1 cellular context compared by ENCODE assay signal in genomic region chr10:29005988-29006387, GRCh38.
TF ChIP-seq lines count a peak whose summit lies in the region.

No MANE protein-coding gene starts in this region.

TF ChIP-seq in K562, 482 proteins besides CTCF, POLR2A, EP300 and RAD21 (continued from another document and continues in another):
- TF ChIP-seq ZMIZ1 (IDR thresholded peaks at IDR 0.05; ENCODE audit: low read depth in 2 of 2, low read length in 2 of 2) = peak in 1 of 2 experiments; percentile 85; a peak in 2 of 4 replicates
- no peak for TF ChIP-seq RFX5 (IDR thresholded peaks at IDR 0.05; ENCODE audit: low read depth, low read length)
- TF ChIP-seq AFF1 (IDR thresholded peaks at IDR 0.05; ENCODE audit: low read depth in 1 of 2, partially characterized antibody in 2 of 2) = peak in 1 of 2 experiments; percentile 44
- TF ChIP-seq SNRNP70 (optimal IDR thresholded peaks at IDR 0.05; ENCODE audit: low read depth, low read length) = no peak
- no peak for TF ChIP-seq NR4A1 (CRISPR knock-in tag; IDR thresholded peaks at IDR 0.05)
- TF ChIP-seq NR4A1 (tag; IDR thresholded peaks at IDR 0.05) = peak; percentile 83
- peak; percentile 61; the same call in 1 of the 2 replicates for TF ChIP-seq GATA2 (CRISPR knock-in tag; IDR thresholded peaks at IDR 0.05)
- peak; percentile 76 for TF ChIP-seq NFIC (IDR thresholded peaks at IDR 0.05)
- TF ChIP-seq DMBX1 (CRISPR knock-in tag; IDR thresholded peaks at IDR 0.05; ENCODE audit: borderline replicate concordance) = peak; percentile 56; the same call in 1 of the 2 replicates
- TF ChIP-seq ZBTB1 (CRISPR knock-in tag; IDR thresholded peaks at IDR 0.05; ENCODE audit: borderline replicate concordance, low read depth) = no peak
- no peak for TF ChIP-seq ZNF140 (CRISPR knock-in tag; IDR thresholded peaks at IDR 0.05)
- TF ChIP-seq PHB2 (IDR thresholded peaks at IDR 0.05; ENCODE audit: low read depth) = peak; percentile 71
- TF ChIP-seq RBM34 (IDR thresholded peaks at IDR 0.05; ENCODE audit: borderline replicate concordance, insufficient read depth, low read length) = no peak
- TF ChIP-seq CTBP1 (IDR thresholded peaks at IDR 0.05; ENCODE audit: borderline replicate concordance) = peak; percentile 75; the same call in 1 of the 2 replicates
- TF ChIP-seq ELF4 (CRISPR knock-in tag; IDR thresholded peaks at IDR 0.05) = peak; percentile 62; the same call in 1 of the 2 replicates
- no peak for TF ChIP-seq ZBTB7A (IDR thresholded peaks at IDR 0.05; ENCODE audit: borderline replicate concordance, control insufficient read depth, low read depth, low read length)
- peak; percentile 89 for TF ChIP-seq FOXM1 (IDR thresholded peaks at IDR 0.05; ENCODE audit: low read depth)
- no peak for TF ChIP-seq FOXM1 (CRISPR knock-in tag; IDR thresholded peaks at IDR 0.05; ENCODE audit: low read depth)
- 0 out of 2 replicates have a peak, but pooled peaks have one; percentile 17 for TF ChIP-seq L3MBTL2 (IDR thresholded peaks at IDR 0.05)
- 0 out of 2 replicates have a peak, but pooled peaks have one; percentile 13 for TF ChIP-seq SMAD3 (CRISPR knock-in tag; conservative IDR thresholded peaks at IDR 0.05)
- TF ChIP-seq CCNT2 (IDR thresholded peaks at IDR 0.05; ENCODE audit: borderline replicate concordance, extremely low read depth, insufficient read length, low read depth, low read length) = peak; percentile 79
- TF ChIP-seq SUPT5H (IDR thresholded peaks at IDR 0.05) = no peak
- TF ChIP-seq SMARCE1 (IDR thresholded peaks at IDR 0.05) = peak; percentile 83; the same call in 1 of the 2 replicates
- TF ChIP-seq SMARCC2 (IDR thresholded peaks at IDR 0.05; ENCODE audit: low read depth) = peak; percentile 45; the same call in 1 of the 2 replicates
- no peak for TF ChIP-seq ARID2 (IDR thresholded peaks at IDR 0.05)
- TF ChIP-seq ZNF121 (CRISPR knock-in tag; conservative IDR thresholded peaks at IDR 0.05) = no peak
- TF ChIP-seq KLF16 (IDR thresholded peaks at IDR 0.05) = peak; percentile 83
- TF ChIP-seq RBFOX2 (IDR thresholded peaks at IDR 0.05; ENCODE audit: low read depth, low read length) = no peak
- 0 out of 2 replicates have a peak, but pooled peaks have one; percentile 33 for TF ChIP-seq ZEB2 (IDR thresholded peaks at IDR 0.05)
- TF ChIP-seq JUND (IDR thresholded peaks at IDR 0.05; ENCODE audit: borderline replicate concordance, low read depth, low read length) = peak; percentile 42; the same call in 1 of the 2 replicates
- TF ChIP-seq JUND (tag; IDR thresholded peaks at IDR 0.05; ENCODE audit: borderline replicate concordance, low read depth, low read length) = no peak
- no peak for TF ChIP-seq HLTF (IDR thresholded peaks at IDR 0.05)
- 0 out of 2 replicates have a peak, but pooled peaks have one; percentile 26 for TF ChIP-seq ESRRA (IDR thresholded peaks at IDR 0.05; ENCODE audit: borderline replicate concordance, low read depth)
- no peak for TF ChIP-seq NCOA2 (IDR thresholded peaks at IDR 0.05; ENCODE audit: partially characterized antibody in 2 of 2)
- TF ChIP-seq ADNP (tag; IDR thresholded peaks at IDR 0.05) = peak; percentile 61
- no peak for TF ChIP-seq TFAP4 (CRISPR knock-in tag; IDR thresholded peaks at IDR 0.05; ENCODE audit: borderline replicate concordance)
- TF ChIP-seq DPF2 (IDR thresholded peaks at IDR 0.05) = peak; percentile 80
- peak; percentile 92 for TF ChIP-seq SMAD4 (CRISPR knock-in tag; conservative IDR thresholded peaks at IDR 0.05)
- peak in 1 of 2 experiments; percentile 67; a peak in 1 of 4 replicates for TF ChIP-seq FOXA3 (CRISPR knock-in tag; conservative IDR thresholded peaks at IDR 0.05 in 1 of 2, IDR thresholded peaks at IDR 0.05 in 1 of 2)
- TF ChIP-seq HDAC3 (IDR thresholded peaks at IDR 0.05; ENCODE audit: borderline replicate concordance, partially characterized antibody) = peak; percentile 59
- TF ChIP-seq CBFA2T3 (IDR thresholded peaks at IDR 0.05) = peak; percentile 94
- 0 out of 2 replicates have a peak, but pooled peaks have one; percentile 28 for TF ChIP-seq LCOR (CRISPR knock-in tag; IDR thresholded peaks at IDR 0.05)
- 0 out of 2 replicates have a peak, but pooled peaks have one; percentile 35 for TF ChIP-seq ZNF311 (CRISPR knock-in tag; IDR thresholded peaks at IDR 0.05)
- peak; percentile 87 for TF ChIP-seq ZNF384 (IDR thresholded peaks at IDR 0.05; ENCODE audit: low read depth, low read length)
- peak in 1 of 2 experiments; percentile 38; a peak in 1 of 4 replicates for TF ChIP-seq MAZ (CRISPR knock-in tag; conservative IDR thresholded peaks at IDR 0.05 in 1 of 2, IDR thresholded peaks at IDR 0.05 in 1 of 2)
- TF ChIP-seq CXXC5 (CRISPR knock-in tag; IDR thresholded peaks at IDR 0.05) = peak; percentile 34; the same call in 1 of the 2 replicates
- TF ChIP-seq AFF4 (CRISPR knock-in tag; IDR thresholded peaks at IDR 0.05) = no peak
- peak; percentile 81 for TF ChIP-seq SMARCA4 (IDR thresholded peaks at IDR 0.05)
- TF ChIP-seq TAL1 (IDR thresholded peaks at IDR 0.05) = peak; percentile 97
- no peak for TF ChIP-seq ARID4B (CRISPR knock-in tag; IDR thresholded peaks at IDR 0.05)
- peak in 1 of 2 experiments; percentile 20; a peak in 1 of 4 replicates for TF ChIP-seq RCOR1 (IDR thresholded peaks at IDR 0.05; ENCODE audit: borderline replicate concordance in 1 of 2, low read depth in 2 of 2, low read length in 2 of 2)
- 0 out of 2 replicates have a peak, but pooled peaks have one; percentile 12 for TF ChIP-seq BCOR (IDR thresholded peaks at IDR 0.05)
- no peak for TF ChIP-seq RBM22 (IDR thresholded peaks at IDR 0.05; ENCODE audit: low read depth, low read length, poor library complexity, severe bottlenecking)
- no peak for TF ChIP-seq NFXL1 (CRISPR knock-in tag; IDR thresholded peaks at IDR 0.05)
- TF ChIP-seq CBFA2T2 (conservative IDR thresholded peaks at IDR 0.05) = peak; percentile 92
- 0 out of 2 replicates have a peak, but pooled peaks have one; percentile 16 for TF ChIP-seq TCF15 (CRISPR knock-in tag; IDR thresholded peaks at IDR 0.05)
